In the genomic region with DNA sequence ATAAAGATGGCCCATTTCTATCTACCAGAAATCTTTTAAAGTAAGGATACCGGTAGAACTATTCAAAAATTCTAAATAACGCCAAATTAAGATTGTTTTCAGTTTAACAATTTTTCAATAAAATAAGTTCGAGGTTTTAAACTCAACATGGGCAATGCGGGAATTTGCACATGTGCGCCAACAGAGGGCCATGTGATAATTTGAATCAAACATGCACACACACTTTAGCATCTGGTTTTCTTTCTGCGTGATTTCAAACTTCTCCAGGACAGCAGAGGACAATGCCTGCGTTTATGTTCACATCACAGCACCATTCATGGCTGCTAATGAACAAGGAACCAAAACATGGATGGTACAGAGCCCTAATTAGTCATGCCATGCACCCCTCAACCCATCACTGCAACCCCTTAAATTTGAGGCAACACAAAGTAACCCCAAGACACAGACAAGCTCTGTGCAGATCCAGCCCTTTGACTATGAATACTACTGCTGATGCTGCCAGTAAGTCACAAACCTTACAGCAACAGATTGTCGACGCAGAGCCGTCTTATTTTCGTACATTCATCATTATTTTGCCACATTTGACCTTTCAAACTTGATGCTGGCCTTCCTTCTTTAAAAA, we compare ENCODE assay signal across 18 cellular contexts.
A peak's percentile ranks its signal among the peaks of the same experiment; 100 is the strongest.
DNase-seq lines count a peak whose midpoint lies in the region; ATAC-seq and TF ChIP-seq lines count a peak whose summit lies in the region.
"Had no signal": no experiment of that assay in that cellular context is flagged by ENCODE, and none has a peak within 500 bp of the region (broad histone marks: within the 10 kb centered on the region; RNA-seq: fewer than 3 reads in every experiment).

No MANE protein-coding gene starts in this region.

- H2AFZ ChIP-seq in ACC112 (ENCODE audit: low read length, unreplicated experiment) = no peak overlapping the region

- no peak overlapping the region for H3K9ac ChIP-seq in HUES6 (ENCODE audit: low read length)
- H3K9ac ChIP-seq: KMS-11 had no signal

- in situ Hi-C loops in astrocyte of the cerebellum (cut with HindIII; ENCODE audit: low sequenced_read_pairs) = loop anchor here (5.0 kb wide), 1 partner anchor 106 kb away; no protein-coding TSS in a partner anchor

- ATAC-seq in GM19467 (IDR thresholded peaks at IDR 0.05; ENCODE audit: unreplicated experiment) (no peak), HG03039 (IDR thresholded peaks at IDR 0.05; ENCODE audit: unreplicated experiment) (no peak)

- H3K4me1 ChIP-seq in ACC112 (ENCODE audit: control insufficient read depth, insufficient read depth, low read length, unreplicated experiment) = peaks cover 26% of the 10 kb centered on the region
- H3K4me1 ChIP-seq in HUES6 (ENCODE audit: control insufficient read depth, insufficient read depth, low read length) = peaks cover 21% of the 10 kb centered on the region

- peak; percentile 16 for TF ChIP-seq CTCF in astrocyte of the cerebellum (IDR thresholded peaks at IDR 0.05; ENCODE audit: low read depth, low read length, missing control alignments)

- peaks cover 57% of the 10 kb centered on the region for H3K79me2 ChIP-seq in ACC112 (ENCODE audit: control insufficient read depth, insufficient read depth, low read length, unreplicated experiment)

- no peaks in the 10 kb centered on the region for H3K9me3 ChIP-seq in HUES6 (ENCODE audit: control insufficient read depth, insufficient read depth, low read depth, low read length)
- H3K9me3 ChIP-seq: neutrophil, uterus had no signal

- H3K27me3 ChIP-seq in ACC112 (ENCODE audit: insufficient read depth, low read length) (no peaks in the 10 kb centered on the region), HUES6 (ENCODE audit: control insufficient read depth, insufficient read depth, low read length) (peaks cover 34% of the 10 kb centered on the region)

- peak overlapping the region; percentile 83 for H3K4me3 ChIP-seq in ACC112 (ENCODE audit: low read depth, low read length)
- 0 out of 2 replicates have a peak overlapping the region, but pooled peaks have one; percentile 6 for H3K4me3 ChIP-seq in HUES6 (ENCODE audit: low read depth, low read length)
- H3K4me3 ChIP-seq in astrocyte of the cerebellum (ENCODE audit: low read depth, low read length) = peak overlapping the region; percentile 56
- H3K4me3 ChIP-seq: uterus had no signal

- H3K36me3 ChIP-seq in ACC112 (ENCODE audit: insufficient read depth, low read length) (no peaks in the 10 kb centered on the region), HUES6 (ENCODE audit: control insufficient read depth, insufficient read depth, low read length) (no peaks in the 10 kb centered on the region)
- H3K36me3 ChIP-seq: neutrophil, uterus had no signal

- DNase-seq in astrocyte of the cerebellum (ENCODE audit: low read depth) (no peak), left kidney (ENCODE audit: low read depth, low spot score) (peak; percentile 13), NCI-H82 (lab: John Stamatoyannopoulos, UW) (no peak), iPS-NIHi7 (ENCODE audit: extremely low spot score) (no peak)
- DNase-seq: activated CD4-positive, alpha-beta T cell treated with anti-CD3 and anti-CD28 coated beads for 48 hours; amniotic stem cell; cortex of kidney; GM23248; NCI-H1436; NCI-H526; stimulated activated CD4-positive, alpha-beta T cell treated with anti-CD3 and anti-CD28 coated beads, Interleukin-4, amount 100 ng/mL, for 4 hours; uterus had no signal

- no peak overlapping the region for H3K27ac ChIP-seq in ACC112 (ENCODE audit: low read depth, low read length)
- no peak overlapping the region for H3K27ac ChIP-seq in HUES6 (ENCODE audit: low read depth, low read length)
- H3K27ac ChIP-seq: GM23248, KMS-11, neutrophil, uterus had no signal

Comparison
In these comparisons a context has a peak if more than half of its experiments do, and no peak if none do; other contexts are left out.
1. H3K4me3 ChIP-seq: peak in every context shown above with its lines; median percentile 83 in ACC112; 56 in astrocyte of the cerebellum; 6 in HUES6.